In genomic region chr13:79307433-79307861, GRCh38 we compare ENCODE assay signal across 15 cellular contexts.
A peak's percentile ranks its signal among the peaks of the same experiment; 100 is the strongest.
DNase-seq lines count a peak whose midpoint lies in the region; ATAC-seq and TF ChIP-seq lines count a peak whose summit lies in the region.
"Had no signal": no experiment of that assay in that cellular context is flagged by ENCODE, and none has a peak within 500 bp of the region (broad histone marks: within the 10 kb centered on the region; RNA-seq: fewer than 3 reads in every experiment).

No MANE protein-coding gene starts in this region.

- no peak overlapping the region for H3K4me3 ChIP-seq in epithelial cell of esophagus (ENCODE audit: low read length)
- H3K4me3 ChIP-seq: mucosa of descending colon, spleen had no signal

- peak; percentile 32 for ATAC-seq in GM19463 (IDR thresholded peaks at IDR 0.05; ENCODE audit: unreplicated experiment)
- ATAC-seq in HG03378 (IDR thresholded peaks at IDR 0.05; ENCODE audit: unreplicated experiment): peak; percentile 46
- ATAC-seq: mucosa of descending colon had no signal

- DNase-seq in Caki2 (ENCODE audit: low read depth): peak; percentile 4
- DNase-seq in epithelial cell of esophagus (ENCODE audit: low read depth): peak; percentile 4
- DNase-seq in dermis blood vessel endothelial cell: no peak
- DNase-seq in effector CD8-positive, alpha-beta T cell (lab: John Stamatoyannopoulos, UW): no peak
- no peak for DNase-seq in stimulated activated CD4-positive, alpha-beta T cell treated with anti-CD3 and anti-CD28 coated beads, Interleukin-2, amount 100 ng/mL, for 48 hours
- no peak for DNase-seq in cortex of kidney (lab: John Stamatoyannopoulos, UW)
- DNase-seq: activated naive CD4-positive, alpha-beta T cell treated with Interleukin-2 at 50 U/mL for 16 hours; Caco-2; immature natural killer cell; mucosa of descending colon; NCI-H2029 treated with DMSO at 0.1 percent for 48 hours; NCI-H69; spleen had no signal

- in situ Hi-C loops in Caki2 (cut with HindIII; ENCODE audit: low pct_unique_long_range_greater_than_20kb, low sequenced_read_pairs): no loop called here

- no peak for TF ChIP-seq CTCF in epithelial cell of esophagus (IDR thresholded peaks at IDR 0.05; ENCODE audit: insufficient read depth, low read depth, low read length, missing control alignments)

Comparison
In these comparisons a context has a peak if more than half of its experiments do, and no peak if none do; other contexts are left out.
1. DNase-seq: peak in Caki2 (single experiment) and epithelial cell of esophagus (single experiment); none in dermis blood vessel endothelial cell (single experiment), effector CD8-positive, alpha-beta T cell (single experiment), stimulated activated CD4-positive, alpha-beta T cell treated with anti-CD3 and anti-CD28 coated beads, Interleukin-2, amount 100 ng/mL, for 48 hours (0 of 2) and cortex of kidney (single experiment).